ENCODE assay signal across 1 cellular context in genomic region chr9:136437430-136437829, GRCh38.
TF ChIP-seq lines count a peak whose summit lies in the region.

No MANE protein-coding gene starts in this region.

TF ChIP-seq in WTC11, 78 proteins besides CTCF, POLR2A, EP300 and RAD21 (continued from another document):
- no peak for TF ChIP-seq CDX4 (CRISPR knock-in tag; IDR thresholded peaks at IDR 0.05; ENCODE audit: borderline replicate concordance)
- no peak for TF ChIP-seq NFE2L1 (CRISPR knock-in tag; IDR thresholded peaks at IDR 0.05)
- TF ChIP-seq ELF4 (CRISPR knock-in tag; IDR thresholded peaks at IDR 0.05; ENCODE audit: low read depth) = no peak
TF ChIP-seq in WTC11: peak in this region for 0.
